16 cellular contexts compared by ENCODE assay signal in genomic region chr12:53461059-53461458, GRCh38. TPM values are rescaled to one million over a fixed set of nuclear protein-coding genes. Genes with fewer than 3 reads are reported as not detected.
DNase-seq lines count a peak whose midpoint lies in the region; ATAC-seq and TF ChIP-seq lines count a peak whose summit lies in the region.
"Had no signal": no experiment of that assay in that cellular context is flagged by ENCODE, and none has a peak within 500 bp of the region (broad histone marks: within the 10 kb centered on the region; RNA-seq: fewer than 3 reads in every experiment).

No MANE protein-coding gene starts in this region.

- H3K27ac ChIP-seq in cardiac muscle cell (peak overlapping the region; percentile 88), gastrocnemius medialis (peak overlapping the region; percentile 71 to 84 (median 78)), spleen (no peak overlapping the region)
- H3K27ac ChIP-seq: lower lobe of right lung had no signal

- TF ChIP-seq POLR2A in gastrocnemius medialis (IDR thresholded peaks at IDR 0.05) (peak; percentile 15 to 51), spleen (IDR thresholded peaks at IDR 0.05) (no peak)

- H3K9me3 Mint-ChIP-seq in activated T-cell treated with anti-CD3 and anti-CD28 coated beads, Interleukin-2, amount 50 U/mL, for 72 hours, result no peaks in the 10 kb centered on the region
- H3K9me3 Mint-ChIP-seq in WTC11, result no peaks in the 10 kb centered on the region

- no peaks in the 10 kb centered on the region for H3K27me3 ChIP-seq in cardiac muscle cell
- H3K27me3 ChIP-seq in gastrocnemius medialis, result no peaks in the 10 kb centered on the region
- no peaks in the 10 kb centered on the region for H3K27me3 ChIP-seq in spleen (replicated peaks in 1 of 7)

- in situ Hi-C loops in gastrocnemius medialis (cut with MboI; ENCODE audit: low sequenced_read_pairs in 4 of 4), result no loop called here

- H3K36me3 Mint-ChIP-seq in activated T-cell treated with anti-CD3 and anti-CD28 coated beads, Interleukin-2, amount 50 U/mL, for 72 hours (ENCODE audit: insufficient read depth in 2 of 2), result peaks cover 27 to 75% of the 10 kb centered on the region in 2 donors
- H3K36me3 Mint-ChIP-seq in WTC11, result peaks cover 92% of the 10 kb centered on the region

- peaks cover 96% of the 10 kb centered on the region for H3K36me3 ChIP-seq in cardiac muscle cell
- H3K36me3 ChIP-seq in gastrocnemius medialis, result peaks cover 3 to 100% of the 10 kb centered on the region in 2 donors
- H3K36me3 ChIP-seq in spleen, result peaks cover 10 to 100% (median 100%) of the 10 kb centered on the region in 6 donors

- intact Hi-C loops in gastrocnemius medialis (cut with DNase I; ENCODE audit: low total_unique reads), result no loop called here
- intact Hi-C loops in spleen (cut with DNase I; ENCODE audit: low total_unique reads), result no loop called here

- H3K27ac Mint-ChIP-seq in activated T-cell treated with anti-CD3 and anti-CD28 coated beads, Interleukin-2, amount 50 U/mL, for 72 hours, result peak overlapping the region; percentile 87
- peak overlapping the region; percentile 48; the same call in 1 of the 2 replicates for H3K27ac Mint-ChIP-seq in WTC11

- H3K4me1 ChIP-seq in cardiac muscle cell (ENCODE audit: low read depth) (peaks cover 46% of the 10 kb centered on the region), gastrocnemius medialis (peaks cover 61 to 72% of the 10 kb centered on the region in 2 donors), spleen (peaks cover 3 to 87% (median 37%) of the 10 kb centered on the region in 6 donors)
- H3K4me1 ChIP-seq: Caco-2, lower lobe of right lung had no signal

- ATAC-seq in activated T-cell treated with anti-CD3 and anti-CD28 coated beads, Interleukin-2, amount 50 U/mL, for 72 hours (replicated peaks in 1 of 2), result peak in 1 of 2 donors; percentile 6
- ATAC-seq in WTC11, result no peak
- peak; percentile 84 to 92 for ATAC-seq in gastrocnemius medialis
- ATAC-seq: lower lobe of right lung had no signal

- H3K4me3 ChIP-seq in cardiac muscle cell (peak overlapping the region; percentile 10), gastrocnemius medialis (no peak overlapping the region), spleen (no peak overlapping the region)
- H3K4me3 ChIP-seq: lower lobe of right lung had no signal

- H3K9me3 ChIP-seq in cardiac muscle cell (ENCODE audit: low read depth), result no peaks in the 10 kb centered on the region
- no peaks in the 10 kb centered on the region for H3K9me3 ChIP-seq in gastrocnemius medialis
- H3K9me3 ChIP-seq in spleen, result no peaks in the 10 kb centered on the region
- H3K9me3 ChIP-seq: Caco-2, lower lobe of right lung had no signal

- peaks cover 57% of the 10 kb centered on the region for H3K4me1 Mint-ChIP-seq in activated T-cell treated with anti-CD3 and anti-CD28 coated beads, Interleukin-2, amount 50 U/mL, for 72 hours (ENCODE audit: low read depth)
- peaks cover 39% of the 10 kb centered on the region for H3K4me1 Mint-ChIP-seq in WTC11

- WGBS in spleen, 5 donors, result 80 to 90% (median 85%) methylated on average over 3 of the region's 3 CpGs

- no peak for TF ChIP-seq CTCF in WTC11 (IDR thresholded peaks at IDR 0.05)
- TF ChIP-seq CTCF in cardiac muscle cell (IDR thresholded peaks at IDR 0.05; ENCODE audit: low read depth, low read length), result no peak
- TF ChIP-seq CTCF in gastrocnemius medialis (IDR thresholded peaks at IDR 0.05 in 4 of 5, conservative IDR thresholded peaks at IDR 0.05 in 1 of 5), result no peak
- no peak for TF ChIP-seq CTCF in spleen (IDR thresholded peaks at IDR 0.05 in 8 of 11, conservative IDR thresholded peaks at IDR 0.05 in 3 of 11)

- POLR2A ChIA-PET in WTC11 (lab: Charles Lee), result interaction anchor here (0.6 to 1.1 kb wide), 3 partner anchors 14 to 185 kb away, joined by 3 to 4 read pairs (median 4); no protein-coding TSS in a partner anchor

- H3K4me3 Mint-ChIP-seq in activated T-cell treated with anti-CD3 and anti-CD28 coated beads, Interleukin-2, amount 50 U/mL, for 72 hours, result peak overlapping the region in 1 of 2 donors; percentile 38
- H3K4me3 Mint-ChIP-seq in WTC11, result no peak overlapping the region

- no peaks in the 10 kb centered on the region for H3K27me3 Mint-ChIP-seq in activated T-cell treated with anti-CD3 and anti-CD28 coated beads, Interleukin-2, amount 50 U/mL, for 72 hours (ENCODE audit: low read depth)
- no peaks in the 10 kb centered on the region for H3K27me3 Mint-ChIP-seq in WTC11 (ENCODE audit: low read depth)

- CTCF ChIA-PET in WTC11 (lab: Charles Lee), result no interaction called here

- DNase-seq in activated T-cell treated with anti-CD3 and anti-CD28 coated beads, Interleukin-2, amount 50 U/mL, for 72 hours, result no peak
- DNase-seq in activated T-cell treated with anti-CD3 and anti-CD28 coated beads for 4 hours (no peak), WTC11 (ENCODE audit: low spot score) (no peak), cardiac muscle cell (ENCODE audit: low read depth in 1 of 2, low spot score in 1 of 2) (peak in 1 of 2 donors; percentile 90), gastrocnemius medialis (peak; percentile 59 to 87), spleen (no peak), T-helper 9 cell (no peak)
- DNase-seq in stimulated activated naive CD4-positive, alpha-beta T cell (lab: John Stamatoyannopoulos, UW), result no peak
- DNase-seq: aorta; Caco-2; lower lobe of right lung; SHP77 treated with DMSO at 0.1 percent for 48 hours; stimulated activated CD4-positive, alpha-beta T cell treated with anti-CD3 and anti-CD28 coated beads, Interleukin-12 subunit alpha, Interleukin-12 subunit beta, amount 100 ng/mL, for 4 hours had no signal

TF ChIP-seq in WTC11, 78 proteins besides CTCF, POLR2A, EP300 and RAD21 (continues in another document):
- TF ChIP-seq ZBTB21 (CRISPR knock-in tag; IDR thresholded peaks at IDR 0.05; ENCODE audit: borderline replicate concordance) (no peak), E2F5 (CRISPR knock-in tag; IDR thresholded peaks at IDR 0.05) (no peak), NR3C1 (CRISPR knock-in tag; conservative IDR thresholded peaks at IDR 0.05; ENCODE audit: low read depth) (no peak)

RNA-seq across cellular contexts. Expression of gene PCBP2, which starts 9.2 kb away (rescaled TPM):
- 1,000 to 10,000 TPM; 1,155 to 1,265 TPM for total RNA-seq in activated T-cell treated with anti-CD3 and anti-CD28 coated beads, Interleukin-2, amount 50 U/mL, for 72 hours
- total RNA-seq in WTC11 (2021), result 981 to 1,004 TPM (median 984 TPM) in 3 replicates
- total RNA-seq in cardiac muscle cell, result 213 and 326 TPM in 2 replicates
- polyA plus RNA-seq in cardiac muscle cell, result 114 and 146 TPM in 2 replicates
- 100 to 1,000 TPM; 113 to 257 (median 191) TPM for total RNA-seq in gastrocnemius medialis
- total RNA-seq in spleen, result 100 to 1,000 TPM; 547 to 779 (median 652) TPM
- polyA plus RNA-seq in spleen, result 100 to 1,000 TPM; 449 to 459 (median 459) TPM

RNA-seq across cellular contexts. Expression of gene PRR13, which starts 19.5 kb away (rescaled TPM):
- 100 to 1,000 TPM; 109 to 145 TPM for total RNA-seq in activated T-cell treated with anti-CD3 and anti-CD28 coated beads, Interleukin-2, amount 50 U/mL, for 72 hours
- total RNA-seq in WTC11 (2021) (150 to 187 TPM (median 155 TPM) in 3 replicates), cardiac muscle cell (42.9 and 48.3 TPM in 2 replicates), gastrocnemius medialis (10 to 100 TPM; 40.3 to 90.4 (median 74.2) TPM), spleen (100 to 1,000 TPM; 127 to 230 (median 197) TPM)
- polyA plus RNA-seq in cardiac muscle cell (169 and 190 TPM in 2 replicates), spleen (100 to 1,000 TPM; 217 to 262 (median 223) TPM)

RNA-seq across cellular contexts. Expression of gene AMHR2, which starts 37.4 kb away (rescaled TPM):
- not detected for total RNA-seq in activated T-cell treated with anti-CD3 and anti-CD28 coated beads, Interleukin-2, amount 50 U/mL, for 72 hours
- total RNA-seq in WTC11 (2021) (not detected in 3 replicates), cardiac muscle cell (39.8 and 60.0 TPM in 2 replicates), gastrocnemius medialis (1 to 10 TPM in 2 of 4 donors, not detected in 2; 1.0 to 1.4 TPM), spleen (10 to 100 TPM in 3 of 7 donors, 1 to 10 TPM in 4; 3.7 to 20.6 (median 8.8) TPM)
- polyA plus RNA-seq in cardiac muscle cell (53.4 and 57.3 TPM in 2 replicates), spleen (1 to 10 TPM; 1.2 to 7.4 (median 1.7) TPM)
- total RNA-seq: aorta, dermis microvascular lymphatic vessel endothelial cell, osteoblast, temporal lobe had no signal

RNA-seq across cellular contexts. Expression of gene MAP3K12, which starts 38.2 kb away (rescaled TPM):
- 10 to 100 TPM; 18.8 to 23.7 TPM for total RNA-seq in activated T-cell treated with anti-CD3 and anti-CD28 coated beads, Interleukin-2, amount 50 U/mL, for 72 hours
- 23.6 to 27.9 TPM (median 25.1 TPM) in 3 replicates for total RNA-seq in WTC11 (2021)
- total RNA-seq in cardiac muscle cell, result 18.5 and 26.1 TPM in 2 replicates
- 15.1 and 17.6 TPM in 2 replicates for polyA plus RNA-seq in cardiac muscle cell
- 1 to 10 TPM; 1.1 to 9.9 (median 3.8) TPM for total RNA-seq in gastrocnemius medialis
- 10 to 100 TPM; 13.6 to 27.4 (median 20.8) TPM for total RNA-seq in spleen
- 10 to 100 TPM in 2 of 3 donors, 1 to 10 TPM in 1; 8.0 to 13.7 (median 10.9) TPM for polyA plus RNA-seq in spleen

RNA-seq across cellular contexts. Expression of gene TARBP2, which starts 40.0 kb away (rescaled TPM):
- total RNA-seq in activated T-cell treated with anti-CD3 and anti-CD28 coated beads, Interleukin-2, amount 50 U/mL, for 72 hours, result 10 to 100 TPM; 37.7 to 40.7 TPM
- 69.0 to 74.0 TPM (median 69.1 TPM) in 3 replicates for total RNA-seq in WTC11 (2021)
- total RNA-seq in cardiac muscle cell, result 58.3 and 68.1 TPM in 2 replicates
- 69.2 and 79.8 TPM in 2 replicates for polyA plus RNA-seq in cardiac muscle cell
- total RNA-seq in gastrocnemius medialis, result 10 to 100 TPM in 2 of 4 donors, 1 to 10 TPM in 2; 6.8 to 17.4 (median 11.6) TPM
- total RNA-seq in spleen, result 10 to 100 TPM; 25.9 to 43.7 (median 31.8) TPM
- 10 to 100 TPM; 29.0 to 57.1 (median 42.7) TPM for polyA plus RNA-seq in spleen

Comparison
In these comparisons a context has a peak if more than half of its experiments do, and no peak if none do; other contexts are left out.
1. DNase-seq: peak in gastrocnemius medialis (2 of 2); none in activated T-cell treated with anti-CD3 and anti-CD28 coated beads, Interleukin-2, amount 50 U/mL, for 72 hours (0 of 2), activated T-cell treated with anti-CD3 and anti-CD28 coated beads for 4 hours (single experiment), WTC11 (single experiment), spleen (single experiment), T-helper 9 cell (single experiment) and stimulated activated naive CD4-positive, alpha-beta T cell (0 of 6).
2. H3K27ac ChIP-seq: peak in cardiac muscle cell (single experiment) and gastrocnemius medialis (4 of 4); none in spleen (0 of 8).
3. POLR2A ChIP-seq: peak in gastrocnemius medialis (2 of 2); none in spleen (0 of 3).